8 cellular contexts compared by ENCODE assay signal in the genomic region with DNA sequence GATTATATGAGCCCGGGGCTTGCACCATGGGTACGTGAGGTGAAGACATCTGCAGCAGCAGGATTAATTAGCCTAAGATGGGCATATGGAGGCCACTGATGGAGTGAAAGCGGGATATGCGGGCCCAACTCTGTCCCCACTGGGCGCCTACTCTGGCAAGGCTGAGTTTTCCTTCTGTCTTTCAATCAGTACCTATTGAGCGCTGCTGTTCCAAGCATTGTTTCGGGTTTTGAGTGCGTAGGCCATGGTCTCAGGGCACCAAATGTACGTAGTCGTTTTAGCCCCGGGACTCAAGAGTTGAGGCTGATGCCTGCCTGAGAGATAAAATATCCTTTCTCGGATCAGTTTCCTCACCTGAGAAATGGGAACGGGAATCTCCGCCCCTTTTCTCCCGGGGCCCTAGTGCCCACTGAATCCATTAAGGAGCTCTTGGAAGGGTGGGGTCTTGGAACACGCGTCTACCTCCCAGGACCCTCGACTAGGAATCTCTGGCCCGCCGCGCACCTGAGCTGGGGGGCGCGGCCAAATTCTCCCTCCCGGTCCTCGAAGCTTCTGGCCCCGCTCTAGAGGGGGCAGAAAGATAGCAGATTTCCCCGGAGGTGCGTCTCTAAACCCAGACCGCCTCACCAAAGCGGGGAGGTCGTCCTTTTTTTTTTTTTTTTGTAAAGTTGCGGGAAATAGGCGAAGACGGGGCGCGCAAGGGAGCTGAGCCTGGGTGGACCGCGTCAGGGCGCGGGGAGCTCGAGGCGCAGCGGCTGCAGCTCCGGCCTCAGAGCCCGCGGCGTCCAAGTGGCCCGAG.
DNase-seq lines count a peak whose midpoint lies in the region; ATAC-seq, FAIRE-seq and TF ChIP-seq lines count a peak whose summit lies in the region.

No MANE protein-coding gene starts in this region.

- DNase-seq in RWPE2 (ENCODE audit: low spot score) = peak; percentile 36
- no peak for DNase-seq in foreskin fibroblast
- peak; percentile 81 for DNase-seq in retina
- DNase-seq in activated CD4-positive, CD25-positive, alpha-beta regulatory T cell (lab: John Stamatoyannopoulos, UW) = no peak
- DNase-seq in RKO (ENCODE audit: low spot score) = no peak
- DNase-seq in D721Med (ENCODE audit: insufficient read length, low spot score) = no peak
- DNase-seq in NCI-H1105 treated with DMSO at 0.1 percent for 48 hours (lab: John Stamatoyannopoulos, UW) = no peak

- no peaks in the 10 kb centered on the region for H3K36me3 ChIP-seq in RWPE2 (ENCODE audit: low read depth)

- H3K4me3 ChIP-seq in GM08714 (ENCODE audit: low read length) (peak overlapping the region; percentile 60; the same call in 1 of the 2 replicates), RWPE2 (ENCODE audit: severe bottlenecking) (peak overlapping the region; percentile 41), foreskin fibroblast (ENCODE audit: low read depth in 1 of 2, low read length in 2 of 2) (peak overlapping the region; percentile 71 to 77)

- no peaks in the 10 kb centered on the region for H3K9me3 ChIP-seq in RWPE2 (ENCODE audit: severe bottlenecking)

- peaks cover 6% of the 10 kb centered on the region for H3K4me1 ChIP-seq in RWPE2 (ENCODE audit: insufficient read depth, poor library complexity, severe bottlenecking)

- no peak overlapping the region for H3K27ac ChIP-seq in RWPE2 (ENCODE audit: poor library complexity, severe bottlenecking)

- no peak; the same call in 2 of the 3 replicates for ATAC-seq in RWPE2 (ENCODE audit: low read depth)

- TF ChIP-seq CTCF in RWPE2 (IDR thresholded peaks at IDR 0.05; ENCODE audit: poor library complexity, severe bottlenecking) (no peak), foreskin fibroblast (IDR thresholded peaks at IDR 0.05; ENCODE audit: low read depth, low read length) (no peak), D721Med (IDR thresholded peaks at IDR 0.05; ENCODE audit: insufficient read depth, missing control alignments) (no peak)

- peaks cover 34% of the 10 kb centered on the region for H3K27me3 ChIP-seq in RWPE2 (ENCODE audit: insufficient read depth, poor library complexity, severe bottlenecking)

- no peak for FAIRE-seq in D721Med (lab: Jason Lieb, UNC)

Comparison
In these comparisons a context has a peak if more than half of its experiments do, and no peak if none do; other contexts are left out.
1. DNase-seq: peak in RWPE2 (single experiment) and retina (single experiment); none in foreskin fibroblast (0 of 2), activated CD4-positive, CD25-positive, alpha-beta regulatory T cell (0 of 4), RKO (single experiment), D721Med (single experiment) and NCI-H1105 treated with DMSO at 0.1 percent for 48 hours (single experiment).
2. Peak in every context shown above with its lines, with median percentiles within 50 percentile points of each other: H3K4me3 ChIP-seq.